ENCODE assay signal across 18 cellular contexts in the genomic region with DNA sequence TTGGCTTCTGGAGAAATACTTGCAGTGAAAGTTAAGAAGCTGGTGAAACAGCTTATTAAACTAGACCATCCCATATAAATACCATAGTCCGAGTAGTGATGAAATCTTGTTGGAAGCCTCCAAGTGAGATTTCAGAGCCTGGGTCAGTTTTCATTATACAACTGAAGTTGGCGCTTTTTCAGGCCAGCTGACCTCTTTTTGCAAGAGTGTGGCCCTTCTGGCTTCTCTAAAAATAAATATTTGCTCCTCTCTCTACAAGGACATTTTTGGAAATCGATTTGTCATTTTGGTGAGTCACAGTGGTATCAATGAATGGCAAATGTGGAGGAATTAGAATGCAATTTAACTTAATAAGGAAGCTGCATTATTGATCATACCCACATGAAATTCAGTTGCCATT. TPM values are rescaled to one million over a fixed set of nuclear protein-coding genes. Genes with fewer than 3 reads are reported as not detected.
DNase-seq lines count a peak whose midpoint lies in the region; ATAC-seq and TF ChIP-seq lines count a peak whose summit lies in the region.
"Had no signal": no experiment of that assay in that cellular context is flagged by ENCODE, and none has a peak within 500 bp of the region (broad histone marks: within the 10 kb centered on the region; RNA-seq: fewer than 3 reads in every experiment).

No MANE protein-coding gene starts in this region.

- H3K4me3 Mint-ChIP-seq in neural progenitor cell, result no peak overlapping the region
- H3K4me3 Mint-ChIP-seq: activated CD8-positive, alpha-beta memory T cell treated with anti-CD3 and anti-CD28 coated beads, Interleukin-2, amount 10 ng/mL, durations not matched to agents 7 days and 5 days; IgD-negative memory B cell; nephron progenitor cell; T-helper 1 cell treated with Interleukin-12 subunit alpha and Interleukin-12 subunit beta and Interleukin-4 antibody, amounts not matched to agents 30 μg/mL and 1 μg/mL, for 36 hours; type B pancreatic cell had no signal

- no peaks in the 10 kb centered on the region for H3K79me2 ChIP-seq in neural progenitor cell (ENCODE audit: low read depth)

- H3K27ac ChIP-seq in adrenal gland, result peak overlapping the region in 1 of 5 donors; percentile 22
- peak overlapping the region; percentile 63 to 74 (median 70) for H3K27ac ChIP-seq in gastrocnemius medialis
- H3K27ac ChIP-seq in neural progenitor cell, result no peak overlapping the region
- H3K27ac ChIP-seq: RWPE1 had no signal

- no peaks in the 10 kb centered on the region for H3K36me3 Mint-ChIP-seq in neural progenitor cell
- H3K36me3 Mint-ChIP-seq: activated CD8-positive, alpha-beta memory T cell treated with anti-CD3 and anti-CD28 coated beads, Interleukin-2, amount 10 ng/mL, durations not matched to agents 7 days and 5 days; IgD-negative memory B cell; type B pancreatic cell had no signal

- in situ Hi-C loops in gastrocnemius medialis (cut with MboI; ENCODE audit: low sequenced_read_pairs in 4 of 4), result no loop called here

- ATAC-seq in left ventricle myocardium superior (peak; percentile 78), gastrocnemius medialis (peak; percentile 100)
- ATAC-seq: activated CD8-positive, alpha-beta memory T cell treated with anti-CD3 and anti-CD28 coated beads, Interleukin-2, amount 10 ng/mL, durations not matched to agents 7 days and 5 days; esophagus mucosa had no signal

- peaks cover 2% of the 10 kb centered on the region for H3K27me3 Mint-ChIP-seq in neural progenitor cell (ENCODE audit: insufficient read depth, low read depth)
- H3K27me3 Mint-ChIP-seq: activated CD8-positive, alpha-beta memory T cell treated with anti-CD3 and anti-CD28 coated beads, Interleukin-2, amount 10 ng/mL, durations not matched to agents 7 days and 5 days; IgD-negative memory B cell; type B pancreatic cell had no signal

- peak; percentile 46 for DNase-seq in AG20443 (ENCODE audit: low spot score)
- DNase-seq in adrenal gland, result peak; percentile 64 to 87 (median 80)
- peak; percentile 32 for DNase-seq in left ventricle myocardium superior
- peak; percentile 78 to 83 for DNase-seq in gastrocnemius medialis
- no peak for DNase-seq in cerebellum (ENCODE audit: low spot score)
- no peak for DNase-seq in neural progenitor cell (ENCODE audit: low spot score)
- DNase-seq in activated CD4-positive, alpha-beta T cell treated with anti-CD3 and anti-CD28 coated beads, Interleukin-2, amount 50 U/mL, for 4 hours, result no peak
- no peak for DNase-seq in UCSD-AML1 (lab: John Stamatoyannopoulos, UW; ENCODE audit: unreplicated experiment)
- DNase-seq: activated CD8-positive, alpha-beta memory T cell treated with anti-CD3 and anti-CD28 coated beads, Interleukin-2, amount 10 ng/mL, durations not matched to agents 7 days and 5 days; NCI-H1105; nephron progenitor cell; stimulated activated CD4-positive, alpha-beta T cell treated with anti-CD3 and anti-CD28 coated beads, Interleukin-2, amount 100 ng/mL, for 48 hours; stimulated activated CD8-positive, alpha-beta memory T cell treated with anti-CD3 and anti-CD28 coated beads, Interleukin-4, amount 100 ng/mL, for 48 hours had no signal

- no peaks in the 10 kb centered on the region for H4K20me1 ChIP-seq in neural progenitor cell (ENCODE audit: low read depth)

- no peak overlapping the region for H3K9ac ChIP-seq in neural progenitor cell

- no peak for TF ChIP-seq CTCF in adrenal gland (IDR thresholded peaks at IDR 0.05)
- no peak for TF ChIP-seq CTCF in gastrocnemius medialis (IDR thresholded peaks at IDR 0.05 in 4 of 5, conservative IDR thresholded peaks at IDR 0.05 in 1 of 5)
- no peak for TF ChIP-seq CTCF in neural progenitor cell (IDR thresholded peaks at IDR 0.05)

- WGBS in adrenal gland, 4 donors, result 20 to 32% (median 28%) methylated on average over 3 of the region's 3 CpGs

- H2AFZ ChIP-seq in neural progenitor cell (replicated peaks), result no peak overlapping the region

- H3K4me3 ChIP-seq in adrenal gland, result no peak overlapping the region
- no peak overlapping the region for H3K4me3 ChIP-seq in gastrocnemius medialis
- no peak overlapping the region for H3K4me3 ChIP-seq in neural progenitor cell

- H3K9me3 ChIP-seq in adrenal gland (replicated peaks in 1 of 3), result no peaks in the 10 kb centered on the region
- H3K9me3 ChIP-seq in gastrocnemius medialis, result no peaks in the 10 kb centered on the region
- H3K9me3 ChIP-seq in neural progenitor cell (ENCODE audit: low read depth), result no peaks in the 10 kb centered on the region

- H3K4me2 ChIP-seq in neural progenitor cell, result no peak overlapping the region

- H3K27ac Mint-ChIP-seq in neural progenitor cell, result no peak overlapping the region
- H3K27ac Mint-ChIP-seq: activated CD8-positive, alpha-beta memory T cell treated with anti-CD3 and anti-CD28 coated beads, Interleukin-2, amount 10 ng/mL, durations not matched to agents 7 days and 5 days; IgD-negative memory B cell; nephron progenitor cell; T-helper 1 cell treated with Interleukin-12 subunit alpha and Interleukin-12 subunit beta and Interleukin-4 antibody, amounts not matched to agents 30 μg/mL and 1 μg/mL, for 36 hours; type B pancreatic cell had no signal

- H3F3A ChIP-seq in neural progenitor cell (ENCODE audit: low read depth), result no peaks in the 10 kb centered on the region

- intact Hi-C loops in adrenal gland (cut with DNase I), result no loop called here
- intact Hi-C loops in left ventricle myocardium superior (cut with micrococcal nuclease), result no loop called here
- intact Hi-C loops in gastrocnemius medialis (cut with DNase I; ENCODE audit: low total_unique reads), result loop anchor here (5.0 kb wide), 1 partner anchor 349 kb away; no protein-coding TSS in a partner anchor

- H3K4me1 ChIP-seq in adrenal gland (replicated peaks in 1 of 2) (peaks cover 5 to 13% of the 10 kb centered on the region in 2 donors), gastrocnemius medialis (peaks cover 36 to 40% of the 10 kb centered on the region in 2 donors), neural progenitor cell (no peaks in the 10 kb centered on the region)

- H3K9me3 Mint-ChIP-seq in neural progenitor cell, result no peaks in the 10 kb centered on the region
- H3K9me3 Mint-ChIP-seq: nephron progenitor cell; T-helper 1 cell treated with Interleukin-12 subunit alpha and Interleukin-12 subunit beta and Interleukin-4 antibody, amounts not matched to agents 30 μg/mL and 1 μg/mL, for 36 hours; type B pancreatic cell had no signal

- H3K4me1 Mint-ChIP-seq in neural progenitor cell, result no peaks in the 10 kb centered on the region
- H3K4me1 Mint-ChIP-seq: activated CD8-positive, alpha-beta memory T cell treated with anti-CD3 and anti-CD28 coated beads, Interleukin-2, amount 10 ng/mL, durations not matched to agents 7 days and 5 days; nephron progenitor cell had no signal

- H3K36me3 ChIP-seq in adrenal gland (replicated peaks in 1 of 2) (no peaks in the 10 kb centered on the region), gastrocnemius medialis (no peaks in the 10 kb centered on the region), neural progenitor cell (no peaks in the 10 kb centered on the region)

- TF ChIP-seq POLR2A in adrenal gland (IDR thresholded peaks at IDR 0.05) (no peak), gastrocnemius medialis (IDR thresholded peaks at IDR 0.05) (no peak)

- H3K27me3 ChIP-seq in adrenal gland (no peaks in the 10 kb centered on the region), gastrocnemius medialis (no peaks in the 10 kb centered on the region), neural progenitor cell (no peaks in the 10 kb centered on the region)

RNA-seq across cellular contexts. Expression of gene THRB, which starts 51.3 kb away (rescaled TPM):
- total RNA-seq in adrenal gland, result 10 to 100 TPM in 6 of 8 donors, 1 to 10 TPM in 2; 9.4 to 30.7 (median 19.0) TPM
- polyA plus RNA-seq in adrenal gland, result 1 to 10 TPM; 3.0 to 8.9 (median 4.8) TPM
- total RNA-seq in left ventricle myocardium superior, result 23.1 TPM
- 10 to 100 TPM; 20.1 to 60.0 (median 25.3) TPM for total RNA-seq in gastrocnemius medialis
- 7.7 TPM for total RNA-seq in cerebellum
- 1.1 and 1.2 TPM in 2 replicates for total RNA-seq in neural progenitor cell (ENCODE audit: low replicate concordance)
- total RNA-seq: activated CD8-positive, alpha-beta memory T cell treated with anti-CD3 and anti-CD28 coated beads, Interleukin-2, amount 10 ng/mL, durations not matched to agents 7 days and 5 days had no signal

Comparison
In these comparisons a context has a peak if more than half of its experiments do, and no peak if none do; other contexts are left out.
1. DNase-seq: peak in AG20443 (single experiment), adrenal gland (7 of 7), left ventricle myocardium superior (single experiment) and gastrocnemius medialis (2 of 2); none in cerebellum (single experiment), neural progenitor cell (single experiment), activated CD4-positive, alpha-beta T cell treated with anti-CD3 and anti-CD28 coated beads, Interleukin-2, amount 50 U/mL, for 4 hours (0 of 2) and UCSD-AML1 (single experiment).